1 cellular context compared by ENCODE assay signal in the genomic region with DNA sequence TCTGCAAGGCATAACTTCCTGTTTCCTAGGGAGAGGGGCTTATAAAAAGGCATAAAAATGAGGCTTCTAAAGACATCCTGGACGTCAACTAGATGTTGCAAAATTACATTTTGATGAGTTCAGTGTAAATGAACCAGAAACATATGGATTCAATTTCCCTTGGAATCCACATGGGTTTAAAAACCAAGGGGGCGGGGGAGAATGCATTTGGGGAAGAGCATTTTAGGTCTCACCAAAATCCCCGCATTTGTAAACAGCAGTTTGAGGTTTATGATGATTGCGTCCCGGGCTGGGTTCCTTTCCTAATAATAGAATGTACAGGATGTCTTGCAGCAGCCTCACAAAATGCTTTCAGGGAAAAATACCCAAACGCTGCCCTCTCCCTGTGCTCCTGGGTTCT.
TF ChIP-seq lines count a peak whose summit lies in the region.

No MANE protein-coding gene starts in this region.

TF ChIP-seq in GM23338, 12 proteins besides CTCF, POLR2A, EP300 and RAD21 (continued from another document):
- TF ChIP-seq EZH2phosphoT487 (IDR thresholded peaks at IDR 0.05; ENCODE audit: unreplicated experiment) (no peak), POLR2AphosphoS5 (IDR thresholded peaks at IDR 0.05; ENCODE audit: low read depth) (no peak), ZNF331 (CRISPR knock-in tag; IDR thresholded peaks at IDR 0.05; ENCODE audit: low read depth) (no peak), NANOG (IDR thresholded peaks at IDR 0.05; ENCODE audit: borderline replicate concordance) (no peak), REST (IDR thresholded peaks at IDR 0.05; ENCODE audit: unreplicated experiment) (no peak), EZH2 (IDR thresholded peaks at IDR 0.05; ENCODE audit: low read depth, unreplicated experiment) (no peak), STAT1 (IDR thresholded peaks at IDR 0.05; ENCODE audit: unreplicated experiment) (no peak)
